Comparison of ENCODE assay signal across 1 cellular context in genomic region chr6:130946076-130946475, GRCh38.
TF ChIP-seq lines count a peak whose summit lies in the region.

No MANE protein-coding gene starts in this region.

TF ChIP-seq in IMR-90, 13 proteins besides CTCF, POLR2A, EP300 and RAD21:
- no peak for TF ChIP-seq CHD1 (IDR thresholded peaks at IDR 0.05; ENCODE audit: low read depth, low read length)
- TF ChIP-seq CEBPB (IDR thresholded peaks at IDR 0.05; ENCODE audit: low read depth, low read length) = peak; percentile 22; the same call in 1 of the 2 replicates
